Comparison of ENCODE assay signal across 16 cellular contexts in the genomic region with DNA sequence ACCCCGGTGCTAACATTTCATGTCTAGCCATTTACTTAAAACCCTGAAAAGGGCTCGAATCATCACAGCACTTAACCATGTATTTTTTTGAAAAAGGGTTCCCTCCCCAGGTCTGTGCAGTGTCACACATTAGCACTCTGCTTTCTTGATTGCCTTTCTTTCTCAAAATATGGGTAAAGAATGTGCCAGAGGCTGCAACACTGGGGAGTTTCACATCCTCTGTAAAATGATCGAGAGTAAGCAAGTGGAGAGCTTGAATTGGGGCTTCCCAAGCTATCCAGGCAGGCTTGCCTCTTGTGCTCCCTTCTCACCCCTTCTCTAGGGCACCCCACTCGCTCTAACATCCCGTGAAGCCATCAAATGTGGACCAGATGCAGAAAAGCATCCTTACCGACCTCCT.
"Had no signal": no experiment of that assay in that cellular context is flagged by ENCODE, and none has a peak within 500 bp of the region (broad histone marks: within the 10 kb centered on the region; RNA-seq: fewer than 3 reads in every experiment).

No MANE protein-coding gene starts in this region.

- H3K36me3 ChIP-seq: thyroid gland had no signal

- H3K4me1 Mint-ChIP-seq: activated CD4-positive, alpha-beta memory T cell treated with anti-CD3 and anti-CD28 coated beads, Interleukin-2, amount 10 ng/mL, durations not matched to agents 7 days and 5 days; activated naive CD8-positive, alpha-beta T cell treated with anti-CD3 and anti-CD28 coated beads, Interleukin-2, amount 10 ng/mL, durations not matched to agents 7 days and 5 days; activated T-helper 17 cell treated with anti-CD3 and anti-CD28 coated beads, Interleukin-2, amount 50 U/mL, for 72 hours; neural crest cell had no signal

- H3K27me3 Mint-ChIP-seq: activated B cell treated with CpG ODN at 0.5 μM for 24 hours had no signal

- H3K4me3 ChIP-seq: body of pancreas, dorsolateral prefrontal cortex, thyroid gland had no signal

- H3K27ac Mint-ChIP-seq: activated B cell treated with CpG ODN at 0.5 μM for 24 hours; activated CD4-positive, alpha-beta memory T cell treated with anti-CD3 and anti-CD28 coated beads, Interleukin-2, amount 10 ng/mL, durations not matched to agents 7 days and 5 days; activated naive CD8-positive, alpha-beta T cell treated with anti-CD3 and anti-CD28 coated beads, Interleukin-2, amount 10 ng/mL, durations not matched to agents 7 days and 5 days; activated T-helper 17 cell treated with anti-CD3 and anti-CD28 coated beads, Interleukin-2, amount 50 U/mL, for 72 hours had no signal

- H3K4me3 Mint-ChIP-seq: activated B cell treated with CpG ODN at 0.5 μM for 24 hours; activated CD4-positive, alpha-beta memory T cell treated with anti-CD3 and anti-CD28 coated beads, Interleukin-2, amount 10 ng/mL, durations not matched to agents 7 days and 5 days; activated naive CD8-positive, alpha-beta T cell treated with anti-CD3 and anti-CD28 coated beads, Interleukin-2, amount 10 ng/mL, durations not matched to agents 7 days and 5 days; activated T-helper 17 cell treated with anti-CD3 and anti-CD28 coated beads, Interleukin-2, amount 50 U/mL, for 72 hours; neural crest cell had no signal

- H3K27ac ChIP-seq: body of pancreas, dorsolateral prefrontal cortex, thyroid gland had no signal

- H3K27me3 ChIP-seq: body of pancreas, dorsolateral prefrontal cortex, thyroid gland had no signal

- H3K9me3 ChIP-seq: body of pancreas, thyroid gland had no signal

- DNase-seq: activated B cell treated with CpG ODN at 0.5 μM for 24 hours; activated CD4-positive, alpha-beta memory T cell treated with anti-CD3 and anti-CD28 coated beads, Interleukin-2, amount 10 ng/mL, durations not matched to agents 7 days and 5 days; activated CD4-positive, alpha-beta T cell treated with anti-CD3 and anti-CD28 coated beads for 48 hours; activated naive CD4-positive, alpha-beta T cell; activated naive CD8-positive, alpha-beta T cell treated with anti-CD3 and anti-CD28 coated beads, Interleukin-2, amount 10 ng/mL, durations not matched to agents 7 days and 5 days; activated T-cell treated with anti-CD3 and anti-CD28 coated beads, Interleukin-2, amount 50 U/mL, for 1 hour; amygdala; body of pancreas; caudate nucleus; dorsolateral prefrontal cortex; left ventricle myocardium superior; retina; stimulated activated naive CD4-positive, alpha-beta T cell treated with Interleukin-2 at 50 U/mL for 16 hours; thyroid gland had no signal

- H3K36me3 Mint-ChIP-seq: activated naive CD8-positive, alpha-beta T cell treated with anti-CD3 and anti-CD28 coated beads, Interleukin-2, amount 10 ng/mL, durations not matched to agents 7 days and 5 days had no signal

- H3K9me3 Mint-ChIP-seq: activated B cell treated with CpG ODN at 0.5 μM for 24 hours; activated CD4-positive, alpha-beta memory T cell treated with anti-CD3 and anti-CD28 coated beads, Interleukin-2, amount 10 ng/mL, durations not matched to agents 7 days and 5 days; activated naive CD8-positive, alpha-beta T cell treated with anti-CD3 and anti-CD28 coated beads, Interleukin-2, amount 10 ng/mL, durations not matched to agents 7 days and 5 days; activated T-helper 17 cell treated with anti-CD3 and anti-CD28 coated beads, Interleukin-2, amount 50 U/mL, for 72 hours had no signal

- ATAC-seq: activated T-helper 17 cell treated with anti-CD3 and anti-CD28 coated beads, Interleukin-2, amount 50 U/mL, for 72 hours; body of pancreas; left ventricle myocardium superior had no signal

- H3K4me1 ChIP-seq: body of pancreas, thyroid gland had no signal
